Comparison of ENCODE assay signal across 1 cellular context in genomic region chr22:22702159-22702873, GRCh38.
TF ChIP-seq lines count a peak whose summit lies in the region.

No MANE protein-coding gene starts in this region.

TF ChIP-seq in liver, 16 proteins besides CTCF, POLR2A, EP300 and RAD21 (continued from another document):
- no peak for TF ChIP-seq ZBTB33 (IDR thresholded peaks at IDR 0.05)
- no peak for TF ChIP-seq YY1 (IDR thresholded peaks at IDR 0.05)
- no peak for TF ChIP-seq HNF4G (IDR thresholded peaks at IDR 0.05)
- TF ChIP-seq HNF4A (conservative IDR thresholded peaks at IDR 0.05), result no peak
- TF ChIP-seq FOXA2 (IDR thresholded peaks at IDR 0.05), result no peak
- TF ChIP-seq MAX (IDR thresholded peaks at IDR 0.05), result no peak
- no peak for TF ChIP-seq NR2F2 (IDR thresholded peaks at IDR 0.05)
- no peak for TF ChIP-seq TAF1 (conservative IDR thresholded peaks at IDR 0.05)
- no peak for TF ChIP-seq FOXA1 (IDR thresholded peaks at IDR 0.05)
- TF ChIP-seq RXRA (IDR thresholded peaks at IDR 0.05), result no peak
- no peak for TF ChIP-seq GABPA (IDR thresholded peaks at IDR 0.05 in 1 of 2, conservative IDR thresholded peaks at IDR 0.05 in 1 of 2)
- TF ChIP-seq JUND (IDR thresholded peaks at IDR 0.05), result no peak
